Comparison of ENCODE assay signal across 1 cellular context in the genomic region with DNA sequence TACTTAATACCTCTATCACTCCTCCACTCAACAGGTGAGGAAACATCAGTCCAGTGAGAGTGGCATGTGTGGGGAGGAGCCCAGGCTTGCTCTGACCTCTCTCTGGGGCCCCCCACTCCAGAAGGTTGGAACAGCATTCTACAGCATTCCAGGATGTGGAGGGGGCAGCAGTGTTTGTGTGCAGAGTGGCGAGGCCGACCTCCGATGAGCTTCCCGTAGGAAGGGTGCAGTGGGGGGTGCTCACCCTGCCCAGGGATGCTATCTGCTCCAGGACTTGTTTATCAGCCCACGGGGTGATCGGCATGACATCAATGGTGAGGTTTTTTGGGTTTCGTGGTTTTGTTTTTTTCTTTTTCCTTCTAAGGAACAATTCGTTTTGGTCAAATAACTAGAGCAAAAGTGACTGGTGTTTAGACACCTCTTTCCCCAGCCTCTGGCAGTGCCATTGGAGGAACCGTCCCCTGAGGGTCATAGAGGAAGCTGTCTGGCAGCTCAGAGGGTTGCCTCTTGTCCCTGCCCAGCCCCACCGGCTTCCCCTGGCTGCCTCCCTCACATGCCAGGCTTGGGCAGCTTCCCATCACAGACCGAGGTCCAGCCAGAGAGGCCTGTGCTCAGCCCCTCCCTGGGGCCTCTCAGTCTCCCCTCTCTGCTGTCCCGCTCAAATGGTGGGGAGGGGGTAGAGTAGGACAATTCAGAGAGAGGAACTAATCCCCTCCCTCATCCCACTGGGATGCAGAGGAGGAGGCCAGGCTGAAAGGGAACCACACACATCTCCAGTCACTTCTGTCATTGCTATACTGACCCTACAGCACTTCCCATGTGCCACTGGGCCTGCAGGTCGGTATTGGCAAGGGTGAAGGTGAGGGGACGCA.
TF ChIP-seq lines count a peak whose summit lies in the region.

No MANE protein-coding gene starts in this region.

TF ChIP-seq in HepG2, 621 proteins besides CTCF, POLR2A, EP300 and RAD21 (continued from another document and continues in another):
- TF ChIP-seq TEF (CRISPR knock-in tag; IDR thresholded peaks at IDR 0.05) (no peak), ATRX (CRISPR knock-in tag; IDR thresholded peaks at IDR 0.05; ENCODE audit: borderline replicate concordance) (no peak), RFXANK (CRISPR knock-in tag; IDR thresholded peaks at IDR 0.05) (no peak), ZNF263 (CRISPR knock-in tag; IDR thresholded peaks at IDR 0.05) (0 out of 2 replicates have a peak, but pooled peaks have one; percentile 73), ADNP (CRISPR knock-in tag; IDR thresholded peaks at IDR 0.05) (no peak), RBAK (CRISPR knock-in tag; IDR thresholded peaks at IDR 0.05) (0 out of 2 replicates have a peak, but pooled peaks have one; percentile 20), ZNF883 (CRISPR knock-in tag; IDR thresholded peaks at IDR 0.05; ENCODE audit: not compliant biosample characterization) (peak; percentile 13), ZNF816 (CRISPR knock-in tag; IDR thresholded peaks at IDR 0.05; ENCODE audit: borderline replicate concordance) (no peak), ZXDC (CRISPR knock-in tag; IDR thresholded peaks at IDR 0.05) (no peak), KLF9 (CRISPR knock-in tag; IDR thresholded peaks at IDR 0.05; ENCODE audit: low read depth) (no peak), DRAP1 (CRISPR knock-in tag; IDR thresholded peaks at IDR 0.05) (peak; percentile 21; the same call in 1 of the 2 replicates), ZNF563 (CRISPR knock-in tag; IDR thresholded peaks at IDR 0.05) (no peak), ZNF564 (CRISPR knock-in tag; IDR thresholded peaks at IDR 0.05) (no peak), TP53 (CRISPR knock-in tag; conservative IDR thresholded peaks at IDR 0.05) (no peak), MED1 (CRISPR knock-in tag; IDR thresholded peaks at IDR 0.05) (peak; percentile 44; the same call in 1 of the 2 replicates), KDM5B (CRISPR knock-in tag; IDR thresholded peaks at IDR 0.05; ENCODE audit: borderline replicate concordance) (peak; percentile 5; the same call in 1 of the 2 replicates), ZFP36L1 (CRISPR knock-in tag; IDR thresholded peaks at IDR 0.05) (no peak), NAIF1 (CRISPR knock-in tag; IDR thresholded peaks at IDR 0.05; ENCODE audit: borderline replicate concordance) (no peak), ELF1 (CRISPR knock-in tag; IDR thresholded peaks at IDR 0.05) (no peak), MZF1 (CRISPR knock-in tag; IDR thresholded peaks at IDR 0.05; ENCODE audit: borderline replicate concordance) (no peak), KDM1A (CRISPR knock-in tag; IDR thresholded peaks at IDR 0.05) (no peak), ZMYM2 (CRISPR knock-in tag; IDR thresholded peaks at IDR 0.05) (no peak), STAG1 (CRISPR knock-in tag; IDR thresholded peaks at IDR 0.05) (peak; percentile 39; the same call in 1 of the 2 replicates), IKZF4 (CRISPR knock-in tag; IDR thresholded peaks at IDR 0.05; ENCODE audit: borderline replicate concordance, low read depth, not compliant biosample characterization) (peak; percentile 82), ZNF776 (CRISPR knock-in tag; IDR thresholded peaks at IDR 0.05) (peak; percentile 39; the same call in 1 of the 2 replicates), PHF21A (CRISPR knock-in tag; IDR thresholded peaks at IDR 0.05) (peak; percentile 14; the same call in 1 of the 2 replicates), ZBTB7B (CRISPR knock-in tag; IDR thresholded peaks at IDR 0.05) (peak; percentile 49; the same call in 1 of the 2 replicates)
- TF ChIP-seq, protein P1, sequence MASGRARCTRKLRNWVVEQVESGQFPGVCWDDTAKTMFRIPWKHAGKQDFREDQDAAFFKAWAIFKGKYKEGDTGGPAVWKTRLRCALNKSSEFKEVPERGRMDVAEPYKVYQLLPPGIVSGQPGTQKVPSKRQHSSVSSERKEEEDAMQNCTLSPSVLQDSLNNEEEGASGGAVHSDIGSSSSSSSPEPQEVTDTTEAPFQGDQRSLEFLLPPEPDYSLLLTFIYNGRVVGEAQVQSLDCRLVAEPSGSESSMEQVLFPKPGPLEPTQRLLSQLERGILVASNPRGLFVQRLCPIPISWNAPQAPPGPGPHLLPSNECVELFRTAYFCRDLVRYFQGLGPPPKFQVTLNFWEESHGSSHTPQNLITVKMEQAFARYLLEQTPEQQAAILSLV (CRISPR knock-in tag; IDR thresholded peaks at IDR 0.05; ENCODE audit: borderline replicate concordance), result no peak
- TF ChIP-seq, protein P2, sequence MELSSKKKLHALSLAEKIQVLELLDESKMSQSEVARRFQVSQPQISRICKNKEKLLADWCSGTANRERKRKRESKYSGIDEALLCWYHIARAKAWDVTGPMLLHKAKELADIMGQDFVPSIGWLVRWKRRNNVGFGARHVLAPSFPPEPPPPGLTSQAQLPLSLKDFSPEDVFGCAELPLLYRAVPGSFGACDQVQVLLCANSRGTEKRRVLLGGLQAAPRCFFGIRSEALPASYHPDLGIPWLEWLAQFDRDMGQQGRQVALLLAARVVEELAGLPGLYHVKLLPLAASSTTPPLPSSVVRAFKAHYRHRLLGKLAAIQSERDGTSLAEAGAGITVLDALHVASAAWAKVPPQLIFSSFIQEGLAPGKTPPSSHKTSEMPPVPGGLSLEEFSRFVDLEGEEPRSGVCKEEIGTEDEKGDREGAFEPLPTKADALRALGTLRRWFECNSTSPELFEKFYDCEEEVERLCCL (CRISPR knock-in tag; IDR thresholded peaks at IDR 0.05; ENCODE audit: borderline replicate concordance), result peak; percentile 62; the same call in 1 of the 2 replicates
- TF ChIP-seq, protein P3, sequence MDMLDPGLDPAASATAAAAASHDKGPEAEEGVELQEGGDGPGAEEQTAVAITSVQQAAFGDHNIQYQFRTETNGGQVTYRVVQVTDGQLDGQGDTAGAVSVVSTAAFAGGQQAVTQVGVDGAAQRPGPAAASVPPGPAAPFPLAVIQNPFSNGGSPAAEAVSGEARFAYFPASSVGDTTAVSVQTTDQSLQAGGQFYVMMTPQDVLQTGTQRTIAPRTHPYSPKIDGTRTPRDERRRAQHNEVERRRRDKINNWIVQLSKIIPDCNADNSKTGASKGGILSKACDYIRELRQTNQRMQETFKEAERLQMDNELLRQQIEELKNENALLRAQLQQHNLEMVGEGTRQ (IDR thresholded peaks at IDR 0.05; ENCODE audit: low read depth, low read length), result no peak
- TF ChIP-seq, protein P3 (CRISPR knock-in tag; IDR thresholded peaks at IDR 0.05; ENCODE audit: borderline replicate concordance), result no peak
- TF ChIP-seq, protein P4, sequence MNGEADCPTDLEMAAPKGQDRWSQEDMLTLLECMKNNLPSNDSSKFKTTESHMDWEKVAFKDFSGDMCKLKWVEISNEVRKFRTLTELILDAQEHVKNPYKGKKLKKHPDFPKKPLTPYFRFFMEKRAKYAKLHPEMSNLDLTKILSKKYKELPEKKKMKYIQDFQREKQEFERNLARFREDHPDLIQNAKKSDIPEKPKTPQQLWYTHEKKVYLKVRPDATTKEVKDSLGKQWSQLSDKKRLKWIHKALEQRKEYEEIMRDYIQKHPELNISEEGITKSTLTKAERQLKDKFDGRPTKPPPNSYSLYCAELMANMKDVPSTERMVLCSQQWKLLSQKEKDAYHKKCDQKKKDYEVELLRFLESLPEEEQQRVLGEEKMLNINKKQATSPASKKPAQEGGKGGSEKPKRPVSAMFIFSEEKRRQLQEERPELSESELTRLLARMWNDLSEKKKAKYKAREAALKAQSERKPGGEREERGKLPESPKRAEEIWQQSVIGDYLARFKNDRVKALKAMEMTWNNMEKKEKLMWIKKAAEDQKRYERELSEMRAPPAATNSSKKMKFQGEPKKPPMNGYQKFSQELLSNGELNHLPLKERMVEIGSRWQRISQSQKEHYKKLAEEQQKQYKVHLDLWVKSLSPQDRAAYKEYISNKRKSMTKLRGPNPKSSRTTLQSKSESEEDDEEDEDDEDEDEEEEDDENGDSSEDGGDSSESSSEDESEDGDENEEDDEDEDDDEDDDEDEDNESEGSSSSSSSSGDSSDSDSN (CRISPR knock-in tag; IDR thresholded peaks at IDR 0.05), result no peak
- TF ChIP-seq, protein P5, sequence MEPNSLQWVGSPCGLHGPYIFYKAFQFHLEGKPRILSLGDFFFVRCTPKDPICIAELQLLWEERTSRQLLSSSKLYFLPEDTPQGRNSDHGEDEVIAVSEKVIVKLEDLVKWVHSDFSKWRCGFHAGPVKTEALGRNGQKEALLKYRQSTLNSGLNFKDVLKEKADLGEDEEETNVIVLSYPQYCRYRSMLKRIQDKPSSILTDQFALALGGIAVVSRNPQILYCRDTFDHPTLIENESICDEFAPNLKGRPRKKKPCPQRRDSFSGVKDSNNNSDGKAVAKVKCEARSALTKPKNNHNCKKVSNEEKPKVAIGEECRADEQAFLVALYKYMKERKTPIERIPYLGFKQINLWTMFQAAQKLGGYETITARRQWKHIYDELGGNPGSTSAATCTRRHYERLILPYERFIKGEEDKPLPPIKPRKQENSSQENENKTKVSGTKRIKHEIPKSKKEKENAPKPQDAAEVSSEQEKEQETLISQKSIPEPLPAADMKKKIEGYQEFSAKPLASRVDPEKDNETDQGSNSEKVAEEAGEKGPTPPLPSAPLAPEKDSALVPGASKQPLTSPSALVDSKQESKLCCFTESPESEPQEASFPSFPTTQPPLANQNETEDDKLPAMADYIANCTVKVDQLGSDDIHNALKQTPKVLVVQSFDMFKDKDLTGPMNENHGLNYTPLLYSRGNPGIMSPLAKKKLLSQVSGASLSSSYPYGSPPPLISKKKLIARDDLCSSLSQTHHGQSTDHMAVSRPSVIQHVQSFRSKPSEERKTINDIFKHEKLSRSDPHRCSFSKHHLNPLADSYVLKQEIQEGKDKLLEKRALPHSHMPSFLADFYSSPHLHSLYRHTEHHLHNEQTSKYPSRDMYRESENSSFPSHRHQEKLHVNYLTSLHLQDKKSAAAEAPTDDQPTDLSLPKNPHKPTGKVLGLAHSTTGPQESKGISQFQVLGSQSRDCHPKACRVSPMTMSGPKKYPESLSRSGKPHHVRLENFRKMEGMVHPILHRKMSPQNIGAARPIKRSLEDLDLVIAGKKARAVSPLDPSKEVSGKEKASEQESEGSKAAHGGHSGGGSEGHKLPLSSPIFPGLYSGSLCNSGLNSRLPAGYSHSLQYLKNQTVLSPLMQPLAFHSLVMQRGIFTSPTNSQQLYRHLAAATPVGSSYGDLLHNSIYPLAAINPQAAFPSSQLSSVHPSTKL (CRISPR knock-in tag; IDR thresholded peaks at IDR 0.05), result peak; percentile 41; the same call in 1 of the 2 replicates
- TF ChIP-seq, protein P6, sequence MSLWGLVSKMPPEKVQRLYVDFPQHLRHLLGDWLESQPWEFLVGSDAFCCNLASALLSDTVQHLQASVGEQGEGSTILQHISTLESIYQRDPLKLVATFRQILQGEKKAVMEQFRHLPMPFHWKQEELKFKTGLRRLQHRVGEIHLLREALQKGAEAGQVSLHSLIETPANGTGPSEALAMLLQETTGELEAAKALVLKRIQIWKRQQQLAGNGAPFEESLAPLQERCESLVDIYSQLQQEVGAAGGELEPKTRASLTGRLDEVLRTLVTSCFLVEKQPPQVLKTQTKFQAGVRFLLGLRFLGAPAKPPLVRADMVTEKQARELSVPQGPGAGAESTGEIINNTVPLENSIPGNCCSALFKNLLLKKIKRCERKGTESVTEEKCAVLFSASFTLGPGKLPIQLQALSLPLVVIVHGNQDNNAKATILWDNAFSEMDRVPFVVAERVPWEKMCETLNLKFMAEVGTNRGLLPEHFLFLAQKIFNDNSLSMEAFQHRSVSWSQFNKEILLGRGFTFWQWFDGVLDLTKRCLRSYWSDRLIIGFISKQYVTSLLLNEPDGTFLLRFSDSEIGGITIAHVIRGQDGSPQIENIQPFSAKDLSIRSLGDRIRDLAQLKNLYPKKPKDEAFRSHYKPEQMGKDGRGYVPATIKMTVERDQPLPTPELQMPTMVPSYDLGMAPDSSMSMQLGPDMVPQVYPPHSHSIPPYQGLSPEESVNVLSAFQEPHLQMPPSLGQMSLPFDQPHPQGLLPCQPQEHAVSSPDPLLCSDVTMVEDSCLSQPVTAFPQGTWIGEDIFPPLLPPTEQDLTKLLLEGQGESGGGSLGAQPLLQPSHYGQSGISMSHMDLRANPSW (CRISPR knock-in tag; IDR thresholded peaks at IDR 0.05; ENCODE audit: borderline replicate concordance), result no peak
